ENCODE assay signal across 23 cellular contexts in genomic region chr5:35199886-35200285, GRCh38. TPM values are rescaled to one million over a fixed set of nuclear protein-coding genes. Genes with fewer than 3 reads are reported as not detected.
"Had no signal": no experiment of that assay in that cellular context is flagged by ENCODE, and none has a peak within 500 bp of the region (broad histone marks: within the 10 kb centered on the region; RNA-seq: fewer than 3 reads in every experiment).

No MANE protein-coding gene starts in this region.

- DNase-seq: naive B cell; naive thymus-derived CD8-positive, alpha-beta T cell; occipital lobe; pancreas; posterior cingulate gyrus; psoas muscle; right cardiac atrium; right lobe of liver; sigmoid colon; small intestine; stimulated activated CD4-positive, alpha-beta T cell treated with anti-CD3 and anti-CD28 coated beads, Interleukin-12 subunit alpha, Interleukin-12 subunit beta, amount 100 ng/mL, for 4 hours; stimulated activated CD4-positive, alpha-beta T cell treated with anti-CD3 and anti-CD28 coated beads, Interleukin-1b, Interleukin-23, amount 100 ng/mL, for 48 hours; stimulated activated CD4-positive, alpha-beta T cell treated with anti-CD3 and anti-CD28 coated beads, Interleukin-2, amount 100 ng/mL, for 48 hours; stimulated activated CD4-positive, alpha-beta T cell treated with anti-CD3 and anti-CD28 coated beads, Interleukin-4, amount 100 ng/mL, for 24 hours; stimulated activated naive B cell treated with anti-CD40 and anti-IgM and Interleukin-4, amounts not matched to agents 10 μg/mL and 1 μg/mL and 100 μg/mL, for 72 hours; stimulated activated naive CD4-positive, alpha-beta T cell treated with Interleukin-2 at 50 U/mL for 16 hours; stomach; upper lobe of right lung had no signal

- H3K27ac ChIP-seq: neural progenitor cell, pancreas, psoas muscle, right lobe of liver, sigmoid colon, stomach, tibial nerve, upper lobe of right lung had no signal

- H3K9me3 ChIP-seq: pancreas, psoas muscle, right lobe of liver, sigmoid colon, stomach, tibial nerve, upper lobe of right lung, vagina had no signal

- H3K4me3 ChIP-seq: neural progenitor cell, pancreas, psoas muscle, right lobe of liver, sigmoid colon, stomach, tibial nerve, upper lobe of right lung, vagina had no signal

- H3K9ac ChIP-seq: neural progenitor cell had no signal

- H3K27me3 ChIP-seq: neural progenitor cell, pancreas, right lobe of liver, sigmoid colon, stomach, tibial nerve, upper lobe of right lung, vagina had no signal

- H2AFZ ChIP-seq: neural progenitor cell had no signal

- H3K4me1 ChIP-seq: neural progenitor cell, psoas muscle had no signal

- H3K4me2 ChIP-seq: neural progenitor cell had no signal

- H3K36me3 ChIP-seq: neural progenitor cell, pancreas, right lobe of liver, sigmoid colon, stomach, tibial nerve, upper lobe of right lung, vagina had no signal

RNA-seq across cellular contexts. Expression of gene PRLR, which starts 30.4 kb away (rescaled TPM):
- total RNA-seq: myocyte; naive thymus-derived CD8-positive, alpha-beta T cell; natural killer cell treated with Interleukin-12 subunit alpha and Interleukin-12 subunit beta and Interleukin-15 and Interleukin-18, amount 100 ng/mL, for 72 hours had no signal
- polyA plus RNA-seq: naive thymus-derived CD8-positive, alpha-beta T cell had no signal
